15 cellular contexts compared by ENCODE assay signal in genomic region chr1:109243860-109244552, GRCh38. TPM values are rescaled to one million over a fixed set of nuclear protein-coding genes. Genes with fewer than 3 reads are reported as not detected.
DNase-seq lines count a peak whose midpoint lies in the region; ATAC-seq and TF ChIP-seq lines count a peak whose summit lies in the region.
"Had no signal": no experiment of that assay in that cellular context is flagged by ENCODE, and none has a peak within 500 bp of the region (broad histone marks: within the 10 kb centered on the region; RNA-seq: fewer than 3 reads in every experiment).

No MANE protein-coding gene starts in this region.

- H3K4me3 Mint-ChIP-seq in glutamatergic neuron (ENCODE audit: unreplicated experiment) = peak overlapping the region; percentile 20
- H3K4me3 Mint-ChIP-seq: CD4-positive, alpha-beta memory T cell had no signal

- no peak overlapping the region for H3K4me2 ChIP-seq in GM23248 (ENCODE audit: unreplicated experiment)

- no peaks in the 10 kb centered on the region for H3K9me2 ChIP-seq in GM23248 (ENCODE audit: insufficient read depth)

- H3K27me3 Mint-ChIP-seq in glutamatergic neuron (ENCODE audit: unreplicated experiment) = peaks cover 28% of the 10 kb centered on the region

- peaks cover 48% of the 10 kb centered on the region for H3K4me1 Mint-ChIP-seq in glutamatergic neuron (ENCODE audit: low read depth, unreplicated experiment)

- H3K36me3 ChIP-seq in upper lobe of right lung = peaks cover 2% of the 10 kb centered on the region
- peaks cover 3% of the 10 kb centered on the region; the same call in 1 of the 2 replicates for H3K36me3 ChIP-seq in GM23248 (ENCODE audit: low read depth)

- H3K9me3 Mint-ChIP-seq in glutamatergic neuron (ENCODE audit: unreplicated experiment) = peaks cover 32% of the 10 kb centered on the region
- H3K9me3 Mint-ChIP-seq: IgD-negative memory B cell had no signal

- DNase-seq in NCI-H2196 (lab: John Stamatoyannopoulos, UW; ENCODE audit: unreplicated experiment) (peak; percentile 26), NCI-H2196 treated with DMSO at 0.1 percent for 48 hours (lab: John Stamatoyannopoulos, UW; ENCODE audit: unreplicated experiment) (no peak), NCI-H69 (lab: John Stamatoyannopoulos, UW) (peak; percentile 73), glutamatergic neuron (no peak), upper lobe of right lung (peak; percentile 8), GM23248 (no peak)
- DNase-seq: NCI-H187 treated with DMSO at 0.1 percent for 48 hours, NCI-H2227 treated with DMSO at 0.1 percent for 48 hours had no signal

- no peaks in the 10 kb centered on the region for H4K20me1 ChIP-seq in GM23248 (ENCODE audit: insufficient read depth)

- H3F3A ChIP-seq in GM23248 (ENCODE audit: insufficient read depth) = peaks cover 26% of the 10 kb centered on the region

- 66 to 74% methylated on average over 8 of the region's 8 CpGs for WGBS in GM23248 (ENCODE audit: low coverage in 1 of 2, low lambda C conversion rate in 2 of 2, missing lambda C conversion rate in 2 of 2), 2 experiments

- no peaks in the 10 kb centered on the region for H3K36me3 Mint-ChIP-seq in glutamatergic neuron (ENCODE audit: unreplicated experiment)
- H3K36me3 Mint-ChIP-seq: IgD-negative memory B cell had no signal

- H3K4me1 ChIP-seq in upper lobe of right lung = peaks cover 16% of the 10 kb centered on the region
- peaks cover 30% of the 10 kb centered on the region for H3K4me1 ChIP-seq in GM23248 (ENCODE audit: insufficient read depth)

- no peak overlapping the region for H3K9ac ChIP-seq in GM23248

- TF ChIP-seq CTCF in glutamatergic neuron (IDR thresholded peaks at IDR 0.05; ENCODE audit: partially characterized antibody, unreplicated experiment) = no peak
- TF ChIP-seq CTCF in upper lobe of right lung (IDR thresholded peaks at IDR 0.05) = no peak

- H3K9me3 ChIP-seq in upper lobe of right lung (no peaks in the 10 kb centered on the region), GM23248 (ENCODE audit: low read depth) (no peaks in the 10 kb centered on the region)
- H3K9me3 ChIP-seq: SJSA1 had no signal

- H3K27ac ChIP-seq in upper lobe of right lung (no peak overlapping the region), GM23248 (no peak overlapping the region)
- H3K27ac ChIP-seq: HL-60, RWPE1, SJSA1 had no signal

- H3K27me3 ChIP-seq in upper lobe of right lung (no peaks in the 10 kb centered on the region), GM23248 (replicated peaks; ENCODE audit: insufficient read depth) (no peaks in the 10 kb centered on the region)

- peak overlapping the region; percentile 88 for H3K27ac Mint-ChIP-seq in glutamatergic neuron (ENCODE audit: unreplicated experiment)
- H3K27ac Mint-ChIP-seq: CD4-positive, alpha-beta memory T cell had no signal

- H3K4me3 ChIP-seq in upper lobe of right lung = no peak overlapping the region
- no peak overlapping the region for H3K4me3 ChIP-seq in GM23248
- H3K4me3 ChIP-seq: SJSA1 had no signal

- no peak for ATAC-seq in upper lobe of right lung
- no peak for ATAC-seq in GM21737 (IDR thresholded peaks at IDR 0.05; ENCODE audit: unreplicated experiment)
- ATAC-seq in GM19463 (IDR thresholded peaks at IDR 0.05; ENCODE audit: unreplicated experiment) = no peak

- intact Hi-C loops in upper lobe of right lung (cut with DNase I) = no loop called here

- H3K79me2 ChIP-seq in GM23248 (ENCODE audit: insufficient read depth) = no peaks in the 10 kb centered on the region

- no peak overlapping the region for H2AFZ ChIP-seq in GM23248

- in situ Hi-C loops in GM23248 (cut with MboI) = no loop called here

RNA-seq across cellular contexts. Expression of gene CELSR2, which starts 5.3 kb away (rescaled TPM):
- total RNA-seq in glutamatergic neuron (ENCODE audit: unreplicated experiment) (181 TPM), upper lobe of right lung (7.4 TPM)
- total RNA-seq in GM23248 (2014; rRNA removed; shearing (Covaris generic)) = 0.13 and 0.32 TPM in 2 replicates
- polyA plus RNA-seq in GM23248 (2016; fragmentation: Nextera tagmentation; extraction: Ambion mirVana) = 0.11 and 0.25 TPM in 2 replicates

RNA-seq across cellular contexts. Expression of gene SARS1, which starts 30.3 kb away (rescaled TPM):
- total RNA-seq in glutamatergic neuron (ENCODE audit: unreplicated experiment) (555 TPM), upper lobe of right lung (194 TPM)
- 365 and 410 TPM in 2 replicates for total RNA-seq in GM23248 (2014; rRNA removed; shearing (Covaris generic))
- polyA plus RNA-seq in GM23248 (2016; fragmentation: Nextera tagmentation; extraction: Ambion mirVana) = 353 and 355 TPM in 2 replicates

RNA-seq across cellular contexts. Expression of gene PSRC1, which starts 38.9 kb away (rescaled TPM):
- total RNA-seq in glutamatergic neuron (ENCODE audit: unreplicated experiment) = 13.9 TPM
- total RNA-seq in upper lobe of right lung = 2.9 TPM
- total RNA-seq in GM23248 (2014; rRNA removed; shearing (Covaris generic)) = 15.6 and 20.5 TPM in 2 replicates
- polyA plus RNA-seq in GM23248 (2016; fragmentation: Nextera tagmentation; extraction: Ambion mirVana) = 11.6 and 15.3 TPM in 2 replicates
- polyA plus RNA-seq: IgD-negative memory B cell had no signal

Comparison
In these comparisons a context has a peak if more than half of its experiments do, and no peak if none do; other contexts are left out.
1. DNase-seq: peak in NCI-H2196 (single experiment), NCI-H69 (single experiment) and upper lobe of right lung (single experiment); none in NCI-H2196 treated with DMSO at 0.1 percent for 48 hours (single experiment), glutamatergic neuron (single experiment) and GM23248 (single experiment).
2. RNA of gene CELSR2, which starts 5.3 kb away (total RNA-seq): 181 TPM in glutamatergic neuron (single experiment); 7.4 TPM in upper lobe of right lung (single experiment) and 0.13 to 0.32 TPM in GM23248; every median in the first group is over 10 times any median in the second.